Comparison of ENCODE assay signal across 1 cellular context in the genomic region with DNA sequence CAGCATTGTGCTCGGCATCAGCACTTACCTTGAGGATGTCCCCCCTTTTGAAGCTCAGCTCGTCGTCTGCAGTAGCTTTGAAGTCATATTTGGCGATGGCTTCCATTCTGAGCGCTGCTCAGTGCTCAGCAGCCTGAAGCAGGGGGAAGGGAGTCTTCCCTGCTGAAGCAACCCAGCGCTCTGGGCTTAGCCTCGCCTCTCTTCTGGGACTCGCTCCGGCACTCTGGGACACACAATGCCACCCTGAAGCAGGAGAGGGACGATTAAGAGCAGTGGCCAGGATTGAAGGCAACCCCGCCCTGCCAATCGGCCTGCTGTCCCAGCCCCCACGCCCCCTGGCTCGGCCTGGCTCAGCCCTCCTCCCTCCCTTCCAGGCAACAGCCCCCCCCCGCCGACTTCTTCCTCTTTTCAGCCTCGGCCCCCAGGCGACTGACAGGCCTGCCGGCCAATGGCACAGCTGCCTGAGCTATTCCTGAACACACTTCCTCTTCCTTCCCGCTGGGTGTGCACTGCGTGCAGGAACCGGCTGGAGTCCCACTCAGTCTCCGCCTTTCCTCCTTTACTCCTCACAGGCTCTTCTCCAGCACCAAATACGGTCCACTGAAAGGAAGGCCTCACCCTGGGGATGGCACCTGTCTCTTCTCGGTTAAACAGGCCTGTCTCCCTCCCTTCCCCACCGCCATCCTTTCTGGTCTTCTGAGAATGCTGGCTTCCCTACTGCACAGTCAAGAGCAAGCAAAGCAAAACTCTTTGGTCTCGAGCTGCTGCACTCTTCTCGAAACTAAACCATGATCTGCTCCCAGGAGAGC.
TF ChIP-seq lines count a peak whose summit lies in the region.

No MANE protein-coding gene starts in this region.

TF ChIP-seq in HepG2, 621 proteins besides CTCF, POLR2A, EP300 and RAD21 (continued from another document and continues in another):
- TF ChIP-seq, protein P1, sequence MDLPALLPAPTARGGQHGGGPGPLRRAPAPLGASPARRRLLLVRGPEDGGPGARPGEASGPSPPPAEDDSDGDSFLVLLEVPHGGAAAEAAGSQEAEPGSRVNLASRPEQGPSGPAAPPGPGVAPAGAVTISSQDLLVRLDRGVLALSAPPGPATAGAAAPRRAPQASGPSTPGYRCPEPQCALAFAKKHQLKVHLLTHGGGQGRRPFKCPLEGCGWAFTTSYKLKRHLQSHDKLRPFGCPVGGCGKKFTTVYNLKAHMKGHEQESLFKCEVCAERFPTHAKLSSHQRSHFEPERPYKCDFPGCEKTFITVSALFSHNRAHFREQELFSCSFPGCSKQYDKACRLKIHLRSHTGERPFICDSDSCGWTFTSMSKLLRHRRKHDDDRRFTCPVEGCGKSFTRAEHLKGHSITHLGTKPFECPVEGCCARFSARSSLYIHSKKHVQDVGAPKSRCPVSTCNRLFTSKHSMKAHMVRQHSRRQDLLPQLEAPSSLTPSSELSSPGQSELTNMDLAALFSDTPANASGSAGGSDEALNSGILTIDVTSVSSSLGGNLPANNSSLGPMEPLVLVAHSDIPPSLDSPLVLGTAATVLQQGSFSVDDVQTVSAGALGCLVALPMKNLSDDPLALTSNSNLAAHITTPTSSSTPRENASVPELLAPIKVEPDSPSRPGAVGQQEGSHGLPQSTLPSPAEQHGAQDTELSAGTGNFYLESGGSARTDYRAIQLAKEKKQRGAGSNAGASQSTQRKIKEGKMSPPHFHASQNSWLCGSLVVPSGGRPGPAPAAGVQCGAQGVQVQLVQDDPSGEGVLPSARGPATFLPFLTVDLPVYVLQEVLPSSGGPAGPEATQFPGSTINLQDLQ (CRISPR knock-in tag; IDR thresholded peaks at IDR 0.05), result no peak
- TF ChIP-seq DMAP1 (CRISPR knock-in tag; IDR thresholded peaks at IDR 0.05) (peak; percentile 76; the same call in 1 of the 2 replicates), ZSCAN20 (CRISPR knock-in tag; IDR thresholded peaks at IDR 0.05; ENCODE audit: borderline replicate concordance) (no peak), BCL6 (CRISPR knock-in tag; IDR thresholded peaks at IDR 0.05) (peak; percentile 87), POLR2AphosphoS2 (IDR thresholded peaks at IDR 0.05; ENCODE audit: low read depth, low read length) (no peak), SNAPC2 (CRISPR knock-in tag; IDR thresholded peaks at IDR 0.05) (no peak), ZNF670 (CRISPR knock-in tag; IDR thresholded peaks at IDR 0.05; ENCODE audit: borderline replicate concordance) (no peak), MAZ (IDR thresholded peaks at IDR 0.05; ENCODE audit: borderline replicate concordance, low read depth, low read length) (peak; percentile 98), MAZ (CRISPR knock-in tag; IDR thresholded peaks at IDR 0.05; ENCODE audit: low read depth) (peak; percentile 71), TARDBP (CRISPR knock-in tag; IDR thresholded peaks at IDR 0.05) (no peak; the same call in 1 of the 2 replicates), MAFG (CRISPR knock-in tag; IDR thresholded peaks at IDR 0.05) (no peak), AKAP8 (CRISPR knock-in tag; IDR thresholded peaks at IDR 0.05) (no peak), GFI1 (CRISPR knock-in tag; IDR thresholded peaks at IDR 0.05; ENCODE audit: borderline replicate concordance) (peak; percentile 86), ZNF207 (IDR thresholded peaks at IDR 0.05; ENCODE audit: borderline replicate concordance) (no peak), JUND (CRISPR knock-in tag; IDR thresholded peaks at IDR 0.05) (0 out of 2 replicates have a peak, but pooled peaks have one; percentile 11), ZNF343 (CRISPR knock-in tag; IDR thresholded peaks at IDR 0.05) (no peak), KDM3A (CRISPR knock-in tag; IDR thresholded peaks at IDR 0.05; ENCODE audit: low read depth) (0 out of 2 replicates have a peak, but pooled peaks have one; percentile 34), RARA (CRISPR knock-in tag; IDR thresholded peaks at IDR 0.05) (peak; percentile 51; the same call in 1 of the 2 replicates), ZC3H4 (CRISPR knock-in tag; IDR thresholded peaks at IDR 0.05; ENCODE audit: borderline replicate concordance) (no peak), ZNF224 (CRISPR knock-in tag; IDR thresholded peaks at IDR 0.05) (peak; percentile 52; the same call in 1 of the 2 replicates), ZIK1 (CRISPR knock-in tag; IDR thresholded peaks at IDR 0.05; ENCODE audit: borderline replicate concordance, low read depth) (peak; percentile 51; the same call in 1 of the 2 replicates), GTF3A (CRISPR knock-in tag; conservative IDR thresholded peaks at IDR 0.05) (no peak), ZNF775 (CRISPR knock-in tag; IDR thresholded peaks at IDR 0.05; ENCODE audit: borderline replicate concordance) (0 out of 2 replicates have a peak, but pooled peaks have one; percentile 37), LCORL (IDR thresholded peaks at IDR 0.05) (no peak), LCORL (CRISPR knock-in tag; IDR thresholded peaks at IDR 0.05) (no peak; the same call in 1 of the 2 replicates), MYC (CRISPR knock-in tag; IDR thresholded peaks at IDR 0.05; ENCODE audit: borderline replicate concordance) (peak; percentile 71), REXO4 (CRISPR knock-in tag; IDR thresholded peaks at IDR 0.05; ENCODE audit: borderline replicate concordance) (no peak), SPEN (CRISPR knock-in tag; IDR thresholded peaks at IDR 0.05; ENCODE audit: low read depth) (peak; percentile 91), SMAD9 (CRISPR knock-in tag; IDR thresholded peaks at IDR 0.05) (no peak), MAFK (conservative IDR thresholded peaks at IDR 0.05 in 1 of 2, IDR thresholded peaks at IDR 0.05 in 1 of 2; ENCODE audit: low read length in 2 of 2) (no peak), NFATC3 (CRISPR knock-in tag; IDR thresholded peaks at IDR 0.05) (0 out of 2 replicates have a peak, but pooled peaks have one; percentile 56), RCOR2 (CRISPR knock-in tag; IDR thresholded peaks at IDR 0.05) (no peak), JARID2 (CRISPR knock-in tag; IDR thresholded peaks at IDR 0.05; ENCODE audit: insufficient replicate concordance) (peak; percentile 41), NKX3-1 (CRISPR knock-in tag; IDR thresholded peaks at IDR 0.05) (no peak), KLF16 (CRISPR knock-in tag; IDR thresholded peaks at IDR 0.05) (peak in 1 of 2 experiments; percentile 69; a peak in 2 of 4 replicates), FOSL1 (CRISPR knock-in tag; IDR thresholded peaks at IDR 0.05; ENCODE audit: borderline replicate concordance) (no peak), SOX5 (CRISPR knock-in tag; IDR thresholded peaks at IDR 0.05; ENCODE audit: borderline replicate concordance) (no peak; the same call in none of the 2 replicates), ZNF749 (CRISPR knock-in tag; IDR thresholded peaks at IDR 0.05; ENCODE audit: borderline replicate concordance) (peak; percentile 79; the same call in 1 of the 2 replicates), KDM5B (CRISPR knock-in tag; IDR thresholded peaks at IDR 0.05; ENCODE audit: borderline replicate concordance) (peak; percentile 90), CEBPG (CRISPR knock-in tag; IDR thresholded peaks at IDR 0.05) (no peak), FOXC1 (CRISPR knock-in tag; IDR thresholded peaks at IDR 0.05; ENCODE audit: borderline replicate concordance) (0 out of 2 replicates have a peak, but pooled peaks have one; percentile 82), ZNF34 (CRISPR knock-in tag; IDR thresholded peaks at IDR 0.05; ENCODE audit: borderline replicate concordance) (0 out of 2 replicates have a peak, but pooled peaks have one; percentile 63), JUN (CRISPR knock-in tag; IDR thresholded peaks at IDR 0.05) (no peak), HHEX (CRISPR knock-in tag; IDR thresholded peaks at IDR 0.05) (no peak), TBX2 (CRISPR knock-in tag; IDR thresholded peaks at IDR 0.05; ENCODE audit: borderline replicate concordance) (peak; percentile 24; the same call in 1 of the 2 replicates)
- TF ChIP-seq, protein P2, sequence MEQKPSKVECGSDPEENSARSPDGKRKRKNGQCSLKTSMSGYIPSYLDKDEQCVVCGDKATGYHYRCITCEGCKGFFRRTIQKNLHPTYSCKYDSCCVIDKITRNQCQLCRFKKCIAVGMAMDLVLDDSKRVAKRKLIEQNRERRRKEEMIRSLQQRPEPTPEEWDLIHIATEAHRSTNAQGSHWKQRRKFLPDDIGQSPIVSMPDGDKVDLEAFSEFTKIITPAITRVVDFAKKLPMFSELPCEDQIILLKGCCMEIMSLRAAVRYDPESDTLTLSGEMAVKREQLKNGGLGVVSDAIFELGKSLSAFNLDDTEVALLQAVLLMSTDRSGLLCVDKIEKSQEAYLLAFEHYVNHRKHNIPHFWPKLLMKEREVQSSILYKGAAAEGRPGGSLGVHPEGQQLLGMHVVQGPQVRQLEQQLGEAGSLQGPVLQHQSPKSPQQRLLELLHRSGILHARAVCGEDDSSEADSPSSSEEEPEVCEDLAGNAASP (CRISPR knock-in tag; IDR thresholded peaks at IDR 0.05; ENCODE audit: borderline replicate concordance), result no peak
- TF ChIP-seq, protein P3, sequence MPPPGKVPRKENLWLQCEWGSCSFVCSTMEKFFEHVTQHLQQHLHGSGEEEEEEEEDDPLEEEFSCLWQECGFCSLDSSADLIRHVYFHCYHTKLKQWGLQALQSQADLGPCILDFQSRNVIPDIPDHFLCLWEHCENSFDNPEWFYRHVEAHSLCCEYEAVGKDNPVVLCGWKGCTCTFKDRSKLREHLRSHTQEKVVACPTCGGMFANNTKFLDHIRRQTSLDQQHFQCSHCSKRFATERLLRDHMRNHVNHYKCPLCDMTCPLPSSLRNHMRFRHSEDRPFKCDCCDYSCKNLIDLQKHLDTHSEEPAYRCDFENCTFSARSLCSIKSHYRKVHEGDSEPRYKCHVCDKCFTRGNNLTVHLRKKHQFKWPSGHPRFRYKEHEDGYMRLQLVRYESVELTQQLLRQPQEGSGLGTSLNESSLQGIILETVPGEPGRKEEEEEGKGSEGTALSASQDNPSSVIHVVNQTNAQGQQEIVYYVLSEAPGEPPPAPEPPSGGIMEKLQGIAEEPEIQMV (CRISPR knock-in tag; IDR thresholded peaks at IDR 0.05; ENCODE audit: low read depth), result 0 out of 2 replicates have a peak, but pooled peaks have one; percentile 39
- TF ChIP-seq, protein P4, sequence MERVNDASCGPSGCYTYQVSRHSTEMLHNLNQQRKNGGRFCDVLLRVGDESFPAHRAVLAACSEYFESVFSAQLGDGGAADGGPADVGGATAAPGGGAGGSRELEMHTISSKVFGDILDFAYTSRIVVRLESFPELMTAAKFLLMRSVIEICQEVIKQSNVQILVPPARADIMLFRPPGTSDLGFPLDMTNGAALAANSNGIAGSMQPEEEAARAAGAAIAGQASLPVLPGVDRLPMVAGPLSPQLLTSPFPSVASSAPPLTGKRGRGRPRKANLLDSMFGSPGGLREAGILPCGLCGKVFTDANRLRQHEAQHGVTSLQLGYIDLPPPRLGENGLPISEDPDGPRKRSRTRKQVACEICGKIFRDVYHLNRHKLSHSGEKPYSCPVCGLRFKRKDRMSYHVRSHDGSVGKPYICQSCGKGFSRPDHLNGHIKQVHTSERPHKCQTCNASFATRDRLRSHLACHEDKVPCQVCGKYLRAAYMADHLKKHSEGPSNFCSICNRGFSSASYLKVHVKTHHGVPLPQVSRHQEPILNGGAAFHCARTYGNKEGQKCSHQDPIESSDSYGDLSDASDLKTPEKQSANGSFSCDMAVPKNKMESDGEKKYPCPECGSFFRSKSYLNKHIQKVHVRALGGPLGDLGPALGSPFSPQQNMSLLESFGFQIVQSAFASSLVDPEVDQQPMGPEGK (CRISPR knock-in tag; IDR thresholded peaks at IDR 0.05), result peak; percentile 99
- TF ChIP-seq, protein P5, sequence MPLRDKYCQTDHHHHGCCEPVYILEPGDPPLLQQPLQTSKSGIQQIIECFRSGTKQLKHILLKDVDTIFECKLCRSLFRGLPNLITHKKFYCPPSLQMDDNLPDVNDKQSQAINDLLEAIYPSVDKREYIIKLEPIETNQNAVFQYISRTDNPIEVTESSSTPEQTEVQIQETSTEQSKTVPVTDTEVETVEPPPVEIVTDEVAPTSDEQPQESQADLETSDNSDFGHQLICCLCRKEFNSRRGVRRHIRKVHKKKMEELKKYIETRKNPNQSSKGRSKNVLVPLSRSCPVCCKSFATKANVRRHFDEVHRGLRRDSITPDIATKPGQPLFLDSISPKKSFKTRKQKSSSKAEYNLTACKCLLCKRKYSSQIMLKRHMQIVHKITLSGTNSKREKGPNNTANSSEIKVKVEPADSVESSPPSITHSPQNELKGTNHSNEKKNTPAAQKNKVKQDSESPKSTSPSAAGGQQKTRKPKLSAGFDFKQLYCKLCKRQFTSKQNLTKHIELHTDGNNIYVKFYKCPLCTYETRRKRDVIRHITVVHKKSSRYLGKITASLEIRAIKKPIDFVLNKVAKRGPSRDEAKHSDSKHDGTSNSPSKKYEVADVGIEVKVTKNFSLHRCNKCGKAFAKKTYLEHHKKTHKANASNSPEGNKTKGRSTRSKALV (CRISPR knock-in tag; IDR thresholded peaks at IDR 0.05), result no peak; the same call in 1 of the 2 replicates
- TF ChIP-seq, protein P6, sequence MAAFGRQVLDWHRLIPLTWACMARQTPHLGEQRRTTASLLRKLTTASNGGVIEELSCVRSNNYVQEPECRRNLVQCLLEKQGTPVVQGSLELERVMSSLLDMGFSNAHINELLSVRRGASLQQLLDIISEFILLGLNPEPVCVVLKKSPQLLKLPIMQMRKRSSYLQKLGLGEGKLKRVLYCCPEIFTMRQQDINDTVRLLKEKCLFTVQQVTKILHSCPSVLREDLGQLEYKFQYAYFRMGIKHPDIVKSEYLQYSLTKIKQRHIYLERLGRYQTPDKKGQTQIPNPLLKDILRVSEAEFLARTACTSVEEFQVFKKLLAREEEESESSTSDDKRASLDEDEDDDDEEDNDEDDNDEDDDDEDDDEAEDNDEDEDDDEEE (CRISPR knock-in tag; IDR thresholded peaks at IDR 0.05), result no peak; the same call in 1 of the 2 replicates
- TF ChIP-seq, protein P7, sequence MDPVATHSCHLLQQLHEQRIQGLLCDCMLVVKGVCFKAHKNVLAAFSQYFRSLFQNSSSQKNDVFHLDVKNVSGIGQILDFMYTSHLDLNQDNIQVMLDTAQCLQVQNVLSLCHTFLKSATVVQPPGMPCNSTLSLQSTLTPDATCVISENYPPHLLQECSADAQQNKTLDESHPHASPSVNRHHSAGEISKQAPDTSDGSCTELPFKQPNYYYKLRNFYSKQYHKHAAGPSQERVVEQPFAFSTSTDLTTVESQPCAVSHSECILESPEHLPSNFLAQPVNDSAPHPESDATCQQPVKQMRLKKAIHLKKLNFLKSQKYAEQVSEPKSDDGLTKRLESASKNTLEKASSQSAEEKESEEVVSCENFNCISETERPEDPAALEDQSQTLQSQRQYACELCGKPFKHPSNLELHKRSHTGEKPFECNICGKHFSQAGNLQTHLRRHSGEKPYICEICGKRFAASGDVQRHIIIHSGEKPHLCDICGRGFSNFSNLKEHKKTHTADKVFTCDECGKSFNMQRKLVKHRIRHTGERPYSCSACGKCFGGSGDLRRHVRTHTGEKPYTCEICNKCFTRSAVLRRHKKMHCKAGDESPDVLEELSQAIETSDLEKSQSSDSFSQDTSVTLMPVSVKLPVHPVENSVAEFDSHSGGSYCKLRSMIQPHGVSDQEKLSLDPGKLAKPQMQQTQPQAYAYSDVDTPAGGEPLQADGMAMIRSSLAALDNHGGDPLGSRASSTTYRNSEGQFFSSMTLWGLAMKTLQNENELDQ (CRISPR knock-in tag; IDR thresholded peaks at IDR 0.05; ENCODE audit: borderline replicate concordance), result no peak
